In the genomic region with DNA sequence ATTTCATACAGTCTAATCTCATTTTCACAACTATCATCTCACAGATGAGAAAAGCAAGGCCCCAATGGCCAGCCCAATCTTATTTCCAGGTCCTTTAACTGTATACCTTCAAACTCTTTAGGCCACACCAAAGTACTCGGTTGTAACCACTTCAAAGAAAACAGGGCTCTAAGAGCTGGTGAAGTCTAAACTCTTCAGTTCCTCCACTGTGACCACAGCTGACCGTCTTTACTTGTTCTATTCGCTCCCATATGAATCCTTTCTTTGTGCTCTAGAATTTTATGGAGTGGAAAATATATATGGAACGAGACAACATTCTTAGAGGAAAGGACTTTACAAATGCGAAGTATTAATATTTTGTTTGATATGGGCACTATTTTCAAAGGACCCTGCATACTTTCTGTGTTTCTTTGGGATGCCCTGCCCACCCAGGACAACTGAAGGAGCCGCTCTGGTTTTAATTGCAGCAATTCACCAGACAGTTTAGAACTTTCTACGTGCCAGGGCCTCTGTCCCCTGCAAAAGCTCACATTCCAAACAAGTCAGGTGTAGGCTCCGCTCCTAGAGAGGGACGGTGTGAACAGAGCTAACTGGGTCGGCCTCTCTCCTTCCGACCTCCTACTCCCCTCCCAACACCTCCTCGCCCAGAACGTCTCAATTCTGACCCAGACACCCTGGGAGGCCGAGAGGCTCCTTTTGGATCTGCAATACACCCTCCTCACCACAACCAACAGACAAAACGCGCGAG, we compare ENCODE assay signal across 8 cellular contexts.
DNase-seq lines count a peak whose midpoint lies in the region; FAIRE-seq lines count a peak whose summit lies in the region.

No MANE protein-coding gene starts in this region.

- H3K27ac ChIP-seq in duodenal mucosa (ENCODE audit: low read depth, low read length) (peak overlapping the region; percentile 63), muscle layer of duodenum (ENCODE audit: low read length) (no peak overlapping the region)

- H3K9ac ChIP-seq in duodenal mucosa (ENCODE audit: low read depth in 1 of 2, low read length in 2 of 2): peak overlapping the region; percentile 76 to 78

- DNase-seq in NCI-H2107 (lab: John Stamatoyannopoulos, UW): peak; percentile 42
- DNase-seq in NCI-H2107 treated with DMSO at 0.1 percent for 48 hours (lab: John Stamatoyannopoulos, UW; ENCODE audit: unreplicated experiment): no peak
- DNase-seq in NCI-H526 treated with DMSO at 0.1 percent for 48 hours (lab: John Stamatoyannopoulos, UW): peak; percentile 71
- DNase-seq in NCI-H2081 treated with DMSO at 0.1 percent for 48 hours (lab: John Stamatoyannopoulos, UW): no peak
- no peak for DNase-seq in RCC 7860 (ENCODE audit: low spot score)
- no peak for DNase-seq in KBM-7

- H3K27me3 ChIP-seq in duodenal mucosa (ENCODE audit: control insufficient read depth in 1 of 2, insufficient read depth in 2 of 2, low read length in 2 of 2) (peaks cover 0 to 3% of the 10 kb centered on the region in 2 donors), muscle layer of duodenum (ENCODE audit: low read depth, low read length) (no peaks in the 10 kb centered on the region)

- H3K4me3 ChIP-seq in duodenal mucosa (ENCODE audit: low read depth in 1 of 2, low read length in 2 of 2): peak overlapping the region; percentile 70 to 71
- peak overlapping the region; percentile 62 to 72 for H3K4me3 ChIP-seq in muscle layer of duodenum (ENCODE audit: low read depth in 1 of 2, low read length in 2 of 2)

- in situ Hi-C loops in KBM-7 (cut with MboI; ENCODE audit: low pct_unique_long_range_greater_than_20kb, low sequenced_read_pairs): no loop called here

- H3K36me3 ChIP-seq in duodenal mucosa (ENCODE audit: control insufficient read depth in 1 of 2, insufficient read depth in 2 of 2, low read length in 2 of 2) (no peaks in the 10 kb centered on the region), muscle layer of duodenum (ENCODE audit: control insufficient read depth in 1 of 2, insufficient read depth in 2 of 2, low read length in 2 of 2) (no peaks in the 10 kb centered on the region)

- FAIRE-seq in RCC 7860 (lab: Jason Lieb, UNC): no peak

- H3K9me3 ChIP-seq in duodenal mucosa (ENCODE audit: control insufficient read depth in 1 of 2, low read length in 2 of 2): no peaks in the 10 kb centered on the region
- H3K9me3 ChIP-seq in muscle layer of duodenum (ENCODE audit: control insufficient read depth in 1 of 2, low read length in 2 of 2): no peaks in the 10 kb centered on the region

- peaks cover 11 to 42% of the 10 kb centered on the region in 2 donors for H3K4me1 ChIP-seq in duodenal mucosa (ENCODE audit: control insufficient read depth in 1 of 2, insufficient read depth in 2 of 2, low read length in 2 of 2)
- H3K4me1 ChIP-seq in muscle layer of duodenum (ENCODE audit: control insufficient read depth in 1 of 2, insufficient read depth in 2 of 2, low read length in 2 of 2): peaks cover 4 to 23% of the 10 kb centered on the region in 2 donors

Comparison
In these comparisons a context has a peak if more than half of its experiments do, and no peak if none do; other contexts are left out.
1. DNase-seq: peak in NCI-H2107 (single experiment) and NCI-H526 treated with DMSO at 0.1 percent for 48 hours (single experiment); none in NCI-H2107 treated with DMSO at 0.1 percent for 48 hours (single experiment), NCI-H2081 treated with DMSO at 0.1 percent for 48 hours (single experiment), RCC 7860 (single experiment) and KBM-7 (single experiment).